In the genomic region with DNA sequence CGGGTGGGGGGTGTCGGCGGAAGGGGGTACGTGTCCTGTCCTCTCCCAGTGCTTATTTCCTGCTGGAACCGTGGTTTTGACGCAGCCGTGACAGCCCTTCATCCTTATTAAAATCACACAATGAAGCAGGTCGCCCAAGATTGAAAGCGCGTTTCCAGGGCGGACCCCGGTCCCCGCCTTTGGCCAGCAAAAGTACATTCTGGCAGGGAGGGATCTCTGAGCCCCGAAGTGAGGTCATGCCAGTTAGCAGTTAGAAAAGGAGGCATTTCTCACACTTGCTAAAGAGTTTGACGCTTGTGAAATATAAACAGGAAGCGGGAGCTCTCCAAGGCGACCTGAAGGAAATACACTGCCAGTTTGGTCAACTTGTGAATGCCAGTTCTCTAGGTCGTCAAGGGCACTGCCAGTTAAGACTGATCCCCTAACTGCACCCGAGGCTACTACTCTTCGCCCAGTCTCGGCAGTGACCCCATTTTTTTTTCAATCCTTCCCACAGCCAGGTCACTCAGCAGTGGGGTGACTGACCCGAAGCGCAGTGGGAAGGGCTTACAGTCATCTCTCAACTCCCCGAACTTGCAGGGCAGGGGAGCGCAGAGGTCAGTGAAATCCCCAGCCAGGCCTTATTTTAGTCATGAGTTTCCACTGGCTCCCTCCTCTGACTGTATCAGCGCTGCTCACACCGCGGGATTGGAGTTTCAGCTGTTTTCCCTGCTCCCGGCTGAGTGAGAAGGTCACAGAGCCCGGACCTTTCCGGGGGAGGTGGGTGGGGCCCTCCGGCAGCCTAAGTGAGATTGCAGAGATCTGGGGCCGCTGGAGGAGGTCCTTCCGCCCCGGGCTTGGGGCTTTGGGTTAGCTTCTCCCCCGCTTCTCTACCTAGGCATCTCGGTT, we compare ENCODE assay signal across 8 cellular contexts. TPM values are rescaled to one million over a fixed set of nuclear protein-coding genes. Genes with fewer than 3 reads are reported as not detected.
DNase-seq lines count a peak whose midpoint lies in the region; ATAC-seq and TF ChIP-seq lines count a peak whose summit lies in the region.

No MANE protein-coding gene starts in this region.

- peak; percentile 9 for ATAC-seq in CD4-positive, alpha-beta T cell (ENCODE audit: poor library complexity)

- no peaks in the 10 kb centered on the region for H3K36me3 ChIP-seq in iPS-20b (ENCODE audit: insufficient read depth, low read depth, low read length)
- H3K36me3 ChIP-seq in skeletal muscle tissue (ENCODE audit: control insufficient read depth in 3 of 3, insufficient read depth in 3 of 3, low read length in 3 of 3) = peaks cover 12 to 24% (median 16%) of the 10 kb centered on the region in 3 donors

- peaks cover 34% of the 10 kb centered on the region for H3K36me3 Mint-ChIP-seq in CD4-positive, alpha-beta T cell (ENCODE audit: low read depth)
- peaks cover 37% of the 10 kb centered on the region for H3K36me3 Mint-ChIP-seq in T-helper 2 cell treated with Interferon-gamma antibody and Interleukin-4, amounts not matched to agents 5 μg/mL and 100 μg/mL, for 36 hours (ENCODE audit: low read depth)
- H3K36me3 Mint-ChIP-seq in brain = peaks cover 21% of the 10 kb centered on the region

- H3K4me3 ChIP-seq in iPS-20b (ENCODE audit: low read length) (peak overlapping the region; percentile 76), skeletal muscle tissue (ENCODE audit: low read length in 3 of 3) (peak overlapping the region; percentile 78 to 81 (median 80))

- TF ChIP-seq CTCF in CD4-positive, alpha-beta T cell (IDR thresholded peaks at IDR 0.05) = no peak
- TF ChIP-seq CTCF in GM20000 (IDR thresholded peaks at IDR 0.05; ENCODE audit: extremely low read depth, missing control alignments) = no peak
- TF ChIP-seq CTCF in brain (conservative IDR thresholded peaks at IDR 0.05) = no peak

- H3K27ac Mint-ChIP-seq in CD4-positive, alpha-beta T cell = peak overlapping the region; percentile 96
- H3K27ac Mint-ChIP-seq in T-helper 2 cell treated with Interferon-gamma antibody and Interleukin-4, amounts not matched to agents 5 μg/mL and 100 μg/mL, for 36 hours = peak overlapping the region; percentile 96
- H3K27ac Mint-ChIP-seq in brain = peak overlapping the region; percentile 82 to 99 (median 96)

- no peaks in the 10 kb centered on the region for H3K9me3 ChIP-seq in CD4-positive, alpha-beta T cell (ENCODE audit: control insufficient read depth, low read length)
- no peaks in the 10 kb centered on the region for H3K9me3 ChIP-seq in iPS-20b (ENCODE audit: insufficient read depth, low read depth, low read length)
- H3K9me3 ChIP-seq in skeletal muscle tissue (ENCODE audit: control insufficient read depth in 3 of 3, low read length in 3 of 3) = no peaks in the 10 kb centered on the region

- DNase-seq in CD4-positive, alpha-beta T cell = peak in 9 of 10 experiments; percentile 23 to 49 (median 31)
- DNase-seq in GM20000 (ENCODE audit: low spot score) (peak; percentile 76), HK-2 (ENCODE audit: unreplicated experiment) (peak; percentile 77), superior temporal gyrus (ENCODE audit: extremely low spot score) (no peak)
- peak; percentile 92 for DNase-seq in T-helper 2 cell treated with Interferon-gamma antibody and Interleukin-4, amounts not matched to agents 5 μg/mL and 100 μg/mL, for 36 hours (ENCODE audit: low spot score)

- H3K4me3 Mint-ChIP-seq in CD4-positive, alpha-beta T cell = peak overlapping the region; percentile 92
- H3K4me3 Mint-ChIP-seq in T-helper 2 cell treated with Interferon-gamma antibody and Interleukin-4, amounts not matched to agents 5 μg/mL and 100 μg/mL, for 36 hours = peak overlapping the region; percentile 97
- H3K4me3 Mint-ChIP-seq in brain = peak overlapping the region; percentile 83 to 97 (median 90)

- no peaks in the 10 kb centered on the region for H3K27me3 ChIP-seq in CD4-positive, alpha-beta T cell (ENCODE audit: control insufficient read depth, insufficient read depth, low read length)
- H3K27me3 ChIP-seq in iPS-20b (ENCODE audit: insufficient read depth, low read length) = peaks cover 57% of the 10 kb centered on the region
- no peaks in the 10 kb centered on the region for H3K27me3 ChIP-seq in skeletal muscle tissue (ENCODE audit: control insufficient read depth in 3 of 3, insufficient read depth in 3 of 3, low read length in 3 of 3)

- H3K9ac ChIP-seq in iPS-20b (ENCODE audit: low read depth, low read length) (peak overlapping the region; percentile 38; the same call in 1 of the 2 replicates), skeletal muscle tissue (ENCODE audit: low read depth in 1 of 3, low read length in 3 of 3) (peak overlapping the region; percentile 99 to 100 (median 100))

- POLR2A ChIA-PET in CD4-positive, alpha-beta T cell (lab: Charles Lee) = interaction anchor here (0.6 to 4.5 kb wide), 15 partner anchors 10 to 484 kb away, joined by 3 to 38 read pairs (median 5); a partner anchor contains a TSS

- H3K27me3 Mint-ChIP-seq in CD4-positive, alpha-beta T cell = no peaks in the 10 kb centered on the region
- H3K27me3 Mint-ChIP-seq in T-helper 2 cell treated with Interferon-gamma antibody and Interleukin-4, amounts not matched to agents 5 μg/mL and 100 μg/mL, for 36 hours (ENCODE audit: low read depth) = no peaks in the 10 kb centered on the region
- H3K27me3 Mint-ChIP-seq in brain = peaks cover 69% of the 10 kb centered on the region

- H3K4me1 Mint-ChIP-seq in CD4-positive, alpha-beta T cell (ENCODE audit: low read depth) = peaks cover 46% of the 10 kb centered on the region
- peaks cover 41% of the 10 kb centered on the region for H3K4me1 Mint-ChIP-seq in T-helper 2 cell treated with Interferon-gamma antibody and Interleukin-4, amounts not matched to agents 5 μg/mL and 100 μg/mL, for 36 hours (ENCODE audit: low read depth)
- peaks cover 46% of the 10 kb centered on the region for H3K4me1 Mint-ChIP-seq in brain

- H3K27ac ChIP-seq in CD4-positive, alpha-beta T cell (ENCODE audit: low read depth, low read length) = peak overlapping the region; percentile 84
- H3K27ac ChIP-seq in iPS-20b (ENCODE audit: low read length) (no peak overlapping the region), skeletal muscle tissue (ENCODE audit: low read depth, low read length) (peak overlapping the region; percentile 100)

- H3K4me1 ChIP-seq in iPS-20b (ENCODE audit: insufficient read depth, low read length) (peaks cover 10% of the 10 kb centered on the region), skeletal muscle tissue (ENCODE audit: control insufficient read depth in 3 of 3, insufficient read depth in 3 of 3, low read length in 3 of 3) (peaks cover 18 to 36% (median 27%) of the 10 kb centered on the region in 3 donors)

- H3K9me3 Mint-ChIP-seq in CD4-positive, alpha-beta T cell = no peaks in the 10 kb centered on the region
- peaks cover 13% of the 10 kb centered on the region for H3K9me3 Mint-ChIP-seq in T-helper 2 cell treated with Interferon-gamma antibody and Interleukin-4, amounts not matched to agents 5 μg/mL and 100 μg/mL, for 36 hours
- H3K9me3 Mint-ChIP-seq in brain = peaks cover 0 to 4% (median 3%) of the 10 kb centered on the region in 5 experiments

- intact Hi-C loops in CD4-positive, alpha-beta T cell (cut with DNase I, micrococcal nuclease) = loop anchor here in 1 of 2 experiments (5.0 kb wide), 1 partner anchor 70 kb away; no protein-coding TSS in a partner anchor

- CTCF ChIA-PET in CD4-positive, alpha-beta T cell (lab: Charles Lee) = interaction anchor here (0.7 to 2.7 kb wide), 14 partner anchors 11 to 266 kb away, joined by 3 to 18 read pairs (median 4); no protein-coding TSS in a partner anchor

RNA-seq across cellular contexts. Expression of a gene that starts 2.0 kb away (rescaled TPM):
- 100 to 1,000 TPM; 167 to 182 TPM for total RNA-seq in CD4-positive, alpha-beta T cell
- polyA plus RNA-seq in brain (ENCODE audit: insufficient read depth, low read depth, low replicate concordance) = 26.5 TPM
- total RNA-seq in skeletal muscle tissue = 11.0 TPM

Comparison
In these comparisons a context has a peak if more than half of its experiments do, and no peak if none do; other contexts are left out.
1. RNA of a gene that starts 2.0 kb away (total RNA-seq): 167 to 182 TPM in CD4-positive, alpha-beta T cell; 11.0 TPM in skeletal muscle tissue (single experiment); every median in the first group is over 10 times any median in the second.
2. Peak in every context shown above with its lines, with median percentiles within 50 percentile points of each other: H3K27ac Mint-ChIP-seq and H3K4me3 Mint-ChIP-seq.